In the genomic region with DNA sequence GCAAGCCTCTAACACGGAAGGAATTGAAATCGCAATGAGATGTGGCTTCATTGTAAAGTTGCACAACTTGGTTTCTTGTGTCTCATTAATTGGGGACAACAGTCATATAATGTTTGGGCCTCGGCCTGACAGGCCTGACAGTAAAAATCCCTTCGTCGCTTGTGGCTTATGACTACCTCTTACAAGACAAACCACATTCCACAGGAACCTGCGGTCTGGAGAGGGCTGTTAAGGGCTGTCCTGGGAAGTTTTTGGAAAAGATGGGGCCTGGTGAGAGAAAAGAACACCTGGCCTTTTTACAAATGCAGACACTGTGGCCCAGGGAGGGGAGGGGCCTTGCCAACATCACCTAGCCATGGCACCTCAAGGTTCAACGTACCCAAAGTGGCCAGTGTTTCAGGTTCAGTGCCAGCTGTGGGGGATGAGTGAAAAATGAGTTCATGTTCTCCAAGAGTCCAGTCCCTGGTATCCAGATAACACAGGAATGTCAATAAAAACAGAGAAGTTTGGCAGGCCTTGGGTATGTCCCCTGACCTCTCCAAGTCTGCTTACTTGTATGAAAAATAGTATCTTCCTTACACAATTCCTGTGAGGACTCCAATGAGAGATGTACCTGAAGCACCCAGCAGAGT, we compare ENCODE assay signal across 8 cellular contexts. TPM values are rescaled to one million over a fixed set of nuclear protein-coding genes. Genes with fewer than 3 reads are reported as not detected.
DNase-seq lines count a peak whose midpoint lies in the region; ATAC-seq, FAIRE-seq and TF ChIP-seq lines count a peak whose summit lies in the region.
"Had no signal": no experiment of that assay in that cellular context is flagged by ENCODE, and none has a peak within 500 bp of the region (broad histone marks: within the 10 kb centered on the region; RNA-seq: fewer than 3 reads in every experiment).

No MANE protein-coding gene starts in this region.

- peak overlapping the region; percentile 87 for H3K4ac ChIP-seq in IMR-90 (ENCODE audit: low read depth, low read length)

- BruUV-seq in IMR-90 (replicated peaks; lab: Mats Ljungman, UMichigan) (no TSS peak), K562 (replicated peaks; lab: Mats Ljungman, UMichigan) (no TSS peak)

- no peak for TF ChIP-seq RAD21 in IMR-90 (IDR thresholded peaks at IDR 0.05; ENCODE audit: low read length)
- TF ChIP-seq RAD21 in K562 (CRISPR knock-in tag; conservative IDR thresholded peaks at IDR 0.05 in 1 of 2, IDR thresholded peaks at IDR 0.05 in 1 of 2) = no peak

- H3K14ac ChIP-seq in IMR-90 (replicated peaks; ENCODE audit: low read depth, low read length) = peak overlapping the region; percentile 62

- H3K79me1 ChIP-seq in IMR-90 (ENCODE audit: low read depth in 1 of 2, low read length in 2 of 2) = peaks cover 33 to 91% of the 10 kb centered on the region in 2 experiments; a peak in 3 of 4 replicates

- intact Hi-C loops in IMR-90 (cut with micrococcal nuclease) = loop anchor here (2.0 kb wide), 1 partner anchor 20 kb away; no protein-coding TSS in a partner anchor
- intact Hi-C loops in K562 (cut with micrococcal nuclease) = loop anchor here (2.0 to 5.0 kb wide), 3 partner anchors 16 to 199 kb away; no protein-coding TSS in a partner anchor
- intact Hi-C loops in kidney (cut with DNase I) = no loop called here
- intact Hi-C loops in tibial artery (cut with DNase I; ENCODE audit: low total_unique reads) = no loop called here

- ATAC-seq in IMR-90 (ENCODE audit: low read depth) (peak; percentile 30), K562 (no peak; the same call in 2 of the 3 replicates), GM21786 (IDR thresholded peaks at IDR 0.05; ENCODE audit: unreplicated experiment) (no peak)

- TF ChIP-seq POLR2A in IMR-90 (IDR thresholded peaks at IDR 0.05; ENCODE audit: low read depth, low read length) (0 out of 2 replicates have a peak, but pooled peaks have one; percentile 6), K562 (conservative IDR thresholded peaks at IDR 0.05) (no peak)

- peak overlapping the region; percentile 60; the same call in 1 of the 2 replicates for H3K18ac ChIP-seq in IMR-90 (ENCODE audit: low read depth, low read length)

- no peak for TF ChIP-seq EP300 in K562 (IDR thresholded peaks at IDR 0.05; ENCODE audit: low read length)

- H2AFZ ChIP-seq in IMR-90 (replicated peaks; ENCODE audit: low read length, poor library complexity) (no peak overlapping the region), K562 (ENCODE audit: low read depth, low read length) (0 out of 2 replicates have a peak overlapping the region, but pooled peaks have one; percentile 48)

- H2BK15ac ChIP-seq in IMR-90 (ENCODE audit: low read depth, low read length) = peak overlapping the region; percentile 23

- peak overlapping the region; percentile 94; the same call in 1 of the 2 replicates for H3K23ac ChIP-seq in IMR-90 (ENCODE audit: low read depth, low read length)

- no peaks in the 10 kb centered on the region for H3K9me3 ChIP-seq in IMR-90 (ENCODE audit: control insufficient read depth, insufficient read depth, low read length)
- H3K9me3 ChIP-seq in K562 (replicated peaks; ENCODE audit: control insufficient read depth, insufficient read depth, low read depth, low read length) = no peaks in the 10 kb centered on the region
- no peaks in the 10 kb centered on the region for H3K9me3 ChIP-seq in kidney (ENCODE audit: control insufficient read depth in 1 of 2, low read length in 2 of 2)
- H3K9me3 ChIP-seq in tibial artery = no peaks in the 10 kb centered on the region

- peak overlapping the region; percentile 72 for H3K4me2 ChIP-seq in IMR-90 (ENCODE audit: low read depth, low read length)
- peak overlapping the region; percentile 61 for H3K4me2 ChIP-seq in K562 (ENCODE audit: insufficient read depth, low read length)

- peak overlapping the region; percentile 60; the same call in 1 of the 2 replicates for H4K5ac ChIP-seq in IMR-90 (ENCODE audit: low read depth, low read length)

- H3K9me1 ChIP-seq in IMR-90 (ENCODE audit: insufficient read depth, low read length) (peaks cover 48% of the 10 kb centered on the region), K562 (ENCODE audit: control insufficient read depth, insufficient read depth, low read length) (no peaks in the 10 kb centered on the region)

- H3K9ac ChIP-seq in IMR-90 (ENCODE audit: low read depth, low read length) (no peak overlapping the region; the same call in 1 of the 2 replicates), K562 (ENCODE audit: insufficient read depth in 1 of 2, low read depth in 2 of 2, low read length in 2 of 2) (peak overlapping the region; percentile 9 to 23; a peak in 2 of 4 replicates), kidney (ENCODE audit: low read length in 2 of 2) (peak overlapping the region in 1 of 2 donors; percentile 23)

- H3K4me3 ChIP-seq in IMR-90 (ENCODE audit: insufficient read depth, low read depth, low read length) = no peak overlapping the region
- H3K4me3 ChIP-seq in K562 = no peak overlapping the region
- H3K4me3 ChIP-seq in kidney (ENCODE audit: low read length in 2 of 2) = peak overlapping the region in 1 of 2 donors; percentile 10
- no peak overlapping the region for H3K4me3 ChIP-seq in tibial artery

- H2BK5ac ChIP-seq in IMR-90 (ENCODE audit: low read depth, low read length, poor library complexity, severe bottlenecking) = peak overlapping the region; percentile 90

- in situ Hi-C loops in IMR-90 (cut with MboI; ENCODE audit: low sequenced_read_pairs) (no loop called here), K562 (cut with MboI) (no loop called here), KBM-7 (cut with MboI; ENCODE audit: low pct_unique_long_range_greater_than_20kb, low sequenced_read_pairs) (no loop called here)

- H4K20me1 ChIP-seq in IMR-90 (ENCODE audit: insufficient read depth, low read length) (peaks cover 66% of the 10 kb centered on the region), K562 (replicated peaks; ENCODE audit: control insufficient read depth, insufficient read depth, low read length) (no peaks in the 10 kb centered on the region)

- TF ChIP-seq CTCF in IMR-90 (conservative IDR thresholded peaks at IDR 0.05; ENCODE audit: low read depth, low read length) = no peak
- no peak for TF ChIP-seq CTCF in K562 (IDR thresholded peaks at IDR 0.05 in 2 of 3, conservative IDR thresholded peaks at IDR 0.05 in 1 of 3; ENCODE audit: insufficient read depth in 2 of 3, low read depth in 1 of 3, low read length in 3 of 3)
- no peak for TF ChIP-seq CTCF in kidney (IDR thresholded peaks at IDR 0.05; ENCODE audit: borderline replicate concordance, extremely low read depth, insufficient read depth)
- TF ChIP-seq CTCF in tibial artery (IDR thresholded peaks at IDR 0.05) = no peak

- H3K27ac ChIP-seq in IMR-90 (ENCODE audit: insufficient read depth, low read length) = peak overlapping the region; percentile 82
- peak overlapping the region; percentile 63 for H3K27ac ChIP-seq in K562 (ENCODE audit: extremely low read depth, low read depth, low read length)
- H3K27ac ChIP-seq in kidney (ENCODE audit: low read depth in 2 of 2, low read length in 2 of 2) = peak overlapping the region; percentile 84 to 88
- peak overlapping the region; percentile 62 to 71 for H3K27ac ChIP-seq in tibial artery

- H3K27me3 ChIP-seq in IMR-90 (ENCODE audit: control insufficient read depth, insufficient read depth, low read length) = no peaks in the 10 kb centered on the region
- H3K27me3 ChIP-seq in K562 (ENCODE audit: control insufficient read depth in 2 of 2, insufficient read depth in 2 of 2, low read length in 2 of 2) = no peaks in the 10 kb centered on the region
- H3K27me3 ChIP-seq in tibial artery = no peaks in the 10 kb centered on the region

- H2BK20ac ChIP-seq in IMR-90 (ENCODE audit: low read depth, low read length) = peak overlapping the region; percentile 71

- dilution Hi-C loops in IMR-90 (cut with HindIII; ENCODE audit: low sequenced_read_pairs, unreplicated experiment) = no loop called here

- peaks cover 7% of the 10 kb centered on the region for H3K36me3 ChIP-seq in IMR-90 (ENCODE audit: control insufficient read depth, insufficient read depth, low read length)
- H3K36me3 ChIP-seq in K562 (ENCODE audit: control insufficient read depth, insufficient read depth, low read length) = no peaks in the 10 kb centered on the region
- H3K36me3 ChIP-seq in kidney (ENCODE audit: control insufficient read depth in 1 of 2, insufficient read depth in 2 of 2, low read length in 2 of 2) = no peaks in the 10 kb centered on the region
- no peaks in the 10 kb centered on the region for H3K36me3 ChIP-seq in tibial artery

- peak; percentile 69 for DNase-seq in IMR-90
- DNase-seq in K562 (ENCODE audit: extremely low read depth in 1 of 4, low spot score in 3 of 4) = no peak
- DNase-seq in kidney = peak; percentile 15
- no peak for DNase-seq in tibial artery
- DNase-seq in NCI-H1092 (lab: John Stamatoyannopoulos, UW) = no peak
- no peak for DNase-seq in KBM-7
- DNase-seq: activated B cell treated with CpG ODN at 0.5 μM for 24 hours had no signal

- CTCF ChIA-PET in IMR-90 (lab: Yijun Ruan, JAX) (no interaction called here), K562 (lab: Yijun Ruan, JAX; ENCODE audit: low intra/inter-chr PET ratio) (no interaction called here)

- H3K79me2 ChIP-seq in K562 (ENCODE audit: control insufficient read depth, insufficient read depth, low read length) = peaks cover 37% of the 10 kb centered on the region

- 83% methylated on average over 2 of the region's 7 CpGs; no CpG with 5 or more reads in 1 of the 2 experiments for WGBS in IMR-90 (ENCODE audit: extremely low coverage in 2 of 2, insufficient read length in 1 of 2), 2 experiments
- WGBS in K562 (ENCODE audit: insufficient coverage, low coverage, missing lambda C conversion rate) = 61% methylated on average over 7 of the region's 7 CpGs

- FAIRE-seq in K562 (lab: Jason Lieb, UNC) (no peak), kidney (lab: Jason Lieb, UNC) (no peak)

- peak overlapping the region; percentile 36 to 88 for H4K8ac ChIP-seq in IMR-90 (ENCODE audit: low read depth in 2 of 2, low read length in 2 of 2)

- peak overlapping the region; percentile 87 for H2BK120ac ChIP-seq in IMR-90 (ENCODE audit: low read depth, low read length)

- H2AK5ac ChIP-seq in IMR-90 (ENCODE audit: low read depth, low read length) = peak overlapping the region; percentile 81

- peaks cover 26% of the 10 kb centered on the region for H3K4me1 ChIP-seq in IMR-90 (ENCODE audit: control insufficient read depth, insufficient read depth, low read length)
- peaks cover 29 to 30% of the 10 kb centered on the region in 2 experiments for H3K4me1 ChIP-seq in K562 (replicated peaks in 1 of 2; ENCODE audit: control insufficient read depth in 2 of 2, insufficient read depth in 2 of 2, low read length in 2 of 2)
- peaks cover 57 to 62% of the 10 kb centered on the region in 2 donors for H3K4me1 ChIP-seq in kidney (ENCODE audit: control insufficient read depth in 1 of 2, insufficient read depth in 1 of 2, low read depth in 1 of 2, low read length in 2 of 2)
- peaks cover 0 to 74% (median 47%) of the 10 kb centered on the region in 4 donors for H3K4me1 ChIP-seq in tibial artery

- H2AK9ac ChIP-seq in IMR-90 (replicated peaks; ENCODE audit: low read depth, low read length, poor library complexity) = peak overlapping the region; percentile 2

- H3K56ac ChIP-seq in IMR-90 (ENCODE audit: extremely low read depth, insufficient read depth, low read length) = peak overlapping the region; percentile 92

- POLR2A ChIA-PET in IMR-90 (lab: Charles Lee; ENCODE audit: unreplicated experiment) = no interaction called here
- POLR2A ChIA-PET in K562 (lab: Yijun Ruan, JAX) = interaction anchor here (1.6 to 2.4 kb wide), 4 partner anchors 7 to 23 kb away, joined by 4 to 10 read pairs (median 5); a partner anchor contains a TSS

- peak overlapping the region; percentile 78 for H4K91ac ChIP-seq in IMR-90 (ENCODE audit: insufficient read depth, low read depth, low read length)

RNA-seq across cellular contexts. Expression of a gene that starts 22.2 kb away (rescaled TPM):
- 6.1 and 7.8 TPM in 2 replicates for total RNA-seq in IMR-90 (2012; rRNA removed)
- polyA plus RNA-seq in IMR-90 (2012; rRNA removed) = 20.4 and 22.9 TPM in 2 replicates
- 15.8 and 28.1 TPM in 2 replicates for polyA plus RNA-seq in IMR-90 (2012; cell fraction: cytosol; rRNA removed)
- polyA plus RNA-seq in IMR-90 (2012; cell fraction: nucleus; rRNA removed; ENCODE audit: low replicate concordance) = 36.9 and 39.5 TPM in 2 replicates
- total RNA-seq in K562 (2011; cell fraction: chromatin; rRNA removed; ENCODE audit: low replicate concordance) = 6.5 and 13.7 TPM in 2 replicates
- 10.4 and 10.7 TPM in 2 replicates for total RNA-seq in K562 (2011; cell fraction: nucleolus; rRNA removed)
- 6.3 and 8.7 TPM in 2 replicates for total RNA-seq in K562 (2011; cell fraction: nucleoplasm; rRNA removed)
- 11.7 and 12.8 TPM in 2 replicates for total RNA-seq in K562 (2014; rRNA removed)
- total RNA-seq in K562 (2014; rRNA removed; fragmentation: Illumina TruSeq; extraction: Trizol) = 3.8 and 4.0 TPM in 2 replicates
- 5.1 and 5.3 TPM in 2 replicates for total RNA-seq in K562 (2015; rRNA removed; fragmentation: Illumina TruSeq; extraction: Trizol)
- total RNA-seq in K562 (2021) = 15.4 and 16.0 TPM in 2 replicates
- polyA plus RNA-seq in K562 (2011; rRNA removed) = 3.4 and 5.1 TPM in 2 replicates
- polyA plus RNA-seq in K562 (2011; cell fraction: cytosol; rRNA removed) = 4.1 and 8.5 TPM in 2 replicates
- 4.9 and 8.5 TPM in 2 replicates for polyA plus RNA-seq in K562 (2011; cell fraction: nucleus; rRNA removed)
- polyA plus RNA-seq in K562 (2012) = 8.2 and 8.9 TPM in 2 replicates
- 9.6 TPM in 2 replicates for polyA plus RNA-seq in K562 (2014; fragmentation: Illumina TruSeq; extraction: Trizol)
- 1 to 10 TPM in 1 of 2 experiments, under 1 TPM in 1; 0.78 to 1.0 TPM for polyA plus RNA-seq in K562 (2014; fragmentation: Nextera tagmentation; extraction: Ambion mirVana)
- 6.0 and 7.5 TPM in 2 replicates for polyA plus RNA-seq in K562 (2014; rRNA removed)
- polyA minus RNA-seq in K562 (2011; rRNA and poly(A)+ RNA removed) = 4.6 and 5.7 TPM in 2 replicates
- 7.4 and 12.6 TPM in 2 replicates for polyA minus RNA-seq in K562 (2011; cell fraction: cytosol; rRNA and poly(A)+ RNA removed)
- polyA minus RNA-seq in K562 (2011; cell fraction: nucleus; rRNA and poly(A)+ RNA removed) = 6.3 and 6.4 TPM in 2 replicates
- 39.8 TPM for total RNA-seq in kidney
- polyA plus RNA-seq in kidney (ENCODE audit: insufficient read depth, low read depth, low replicate concordance) = 16.4 TPM

Comparison
In these comparisons a context has a peak if more than half of its experiments do, and no peak if none do; other contexts are left out.
1. DNase-seq: peak in IMR-90 (single experiment) and kidney (single experiment); none in K562 (0 of 4), tibial artery (0 of 2), NCI-H1092 (single experiment) and KBM-7 (single experiment).
2. intact Hi-C loops: an anchor here in IMR-90 (2.0 kb wide) and K562 (2.0 to 5.0 kb wide); none called in kidney and tibial artery.
3. Peak in every context shown above with its lines, with median percentiles within 50 percentile points of each other: H3K27ac ChIP-seq.